Comparison of ENCODE assay signal across 1 cellular context in genomic region chr12:754238-754816, GRCh38.
A peak's percentile ranks its signal among the peaks of the same experiment; 100 is the strongest.
TF ChIP-seq lines count a peak whose summit lies in the region.

No MANE protein-coding gene starts in this region.

TF ChIP-seq in HepG2, 621 proteins besides CTCF, POLR2A, EP300 and RAD21 (continued from another document and continues in another):
- TF ChIP-seq ZBTB10 (CRISPR knock-in tag; IDR thresholded peaks at IDR 0.05; ENCODE audit: borderline replicate concordance) = no peak
- TF ChIP-seq ASH2L (IDR thresholded peaks at IDR 0.05; ENCODE audit: insufficient read length, low read depth, low read length) = peak; percentile 1
- no peak for TF ChIP-seq ETV6 (CRISPR knock-in tag; conservative IDR thresholded peaks at IDR 0.05)
- TF ChIP-seq NR2F1 (CRISPR knock-in tag; IDR thresholded peaks at IDR 0.05) = no peak
- TF ChIP-seq ZNF10 (CRISPR knock-in tag; IDR thresholded peaks at IDR 0.05; ENCODE audit: borderline replicate concordance, low read depth) = no peak
- TF ChIP-seq CCAR2 (optimal IDR thresholded peaks at IDR 0.05; ENCODE audit: low read depth, low read length) = no peak
- TF ChIP-seq PHF8 (CRISPR knock-in tag; IDR thresholded peaks at IDR 0.05) = no peak
- TF ChIP-seq RXRA (CRISPR knock-in tag; IDR thresholded peaks at IDR 0.05) = 0 out of 2 replicates have a peak, but pooled peaks have one; percentile 6
- TF ChIP-seq TAF15 (IDR thresholded peaks at IDR 0.05; ENCODE audit: low read depth, low read length, poor library complexity, severe bottlenecking) = no peak
- no peak for TF ChIP-seq POLR2AphosphoS2 (IDR thresholded peaks at IDR 0.05; ENCODE audit: low read depth, low read length)
- no peak for TF ChIP-seq ZNF142 (CRISPR knock-in tag; IDR thresholded peaks at IDR 0.05)
- no peak for TF ChIP-seq CBX2 (IDR thresholded peaks at IDR 0.05; ENCODE audit: low read depth, low read length)
- no peak for TF ChIP-seq CBX2 (CRISPR knock-in tag; IDR thresholded peaks at IDR 0.05; ENCODE audit: low read depth)
- no peak for TF ChIP-seq MAFF (IDR thresholded peaks at IDR 0.05; ENCODE audit: low read depth, low read length)
- no peak for TF ChIP-seq ZNF781 (CRISPR knock-in tag; IDR thresholded peaks at IDR 0.05; ENCODE audit: borderline replicate concordance, not compliant biosample characterization)
- 0 out of 2 replicates have a peak, but pooled peaks have one; percentile 4 for TF ChIP-seq ZNF543 (CRISPR knock-in tag; IDR thresholded peaks at IDR 0.05)
- no peak for TF ChIP-seq ZNF276 (CRISPR knock-in tag; IDR thresholded peaks at IDR 0.05; ENCODE audit: low read depth)
- TF ChIP-seq ZXDC (CRISPR knock-in tag; IDR thresholded peaks at IDR 0.05) = 0 out of 2 replicates have a peak, but pooled peaks have one; percentile 72
- no peak for TF ChIP-seq TOE1 (CRISPR knock-in tag; IDR thresholded peaks at IDR 0.05)
- no peak for TF ChIP-seq ZNF430 (CRISPR knock-in tag; IDR thresholded peaks at IDR 0.05)
- no peak for TF ChIP-seq CENPBD1 (CRISPR knock-in tag; IDR thresholded peaks at IDR 0.05; ENCODE audit: borderline replicate concordance, low read depth)
- no peak for TF ChIP-seq ZNF17 (CRISPR knock-in tag; IDR thresholded peaks at IDR 0.05)
- TF ChIP-seq NR3C1 (CRISPR knock-in tag; IDR thresholded peaks at IDR 0.05) = no peak
- TF ChIP-seq KDM1A (CRISPR knock-in tag; IDR thresholded peaks at IDR 0.05) = no peak
- no peak for TF ChIP-seq SALL1 (CRISPR knock-in tag; IDR thresholded peaks at IDR 0.05)
- TF ChIP-seq TEF (CRISPR knock-in tag; IDR thresholded peaks at IDR 0.05) = no peak
- no peak for TF ChIP-seq ZNF282 (IDR thresholded peaks at IDR 0.05; ENCODE audit: partially characterized antibody)
- no peak for TF ChIP-seq ZNF713 (CRISPR knock-in tag; IDR thresholded peaks at IDR 0.05)
- TF ChIP-seq GFI1 (CRISPR knock-in tag; IDR thresholded peaks at IDR 0.05; ENCODE audit: borderline replicate concordance) = no peak
- no peak for TF ChIP-seq GATAD2A (CRISPR knock-in tag; IDR thresholded peaks at IDR 0.05)
- no peak for TF ChIP-seq PCBP2 (optimal IDR thresholded peaks at IDR 0.05; ENCODE audit: low read depth, low read length, poor library complexity, severe bottlenecking)
- TF ChIP-seq RORA (CRISPR knock-in tag; IDR thresholded peaks at IDR 0.05) = no peak
- TF ChIP-seq ZNF407 (CRISPR knock-in tag; IDR thresholded peaks at IDR 0.05; ENCODE audit: not compliant biosample characterization) = no peak
- no peak for TF ChIP-seq ZSCAN29 (CRISPR knock-in tag; conservative IDR thresholded peaks at IDR 0.05)
- no peak for TF ChIP-seq PTBP1 (IDR thresholded peaks at IDR 0.05; ENCODE audit: low read depth, low read length, poor library complexity, severe bottlenecking)
